12 cellular contexts compared by ENCODE assay signal in genomic region chr15:30376375-30377081, GRCh38. TPM values are rescaled to one million over a fixed set of nuclear protein-coding genes. Genes with fewer than 3 reads are reported as not detected.
A peak's percentile ranks its signal among the peaks of the same experiment; 100 is the strongest.
DNase-seq lines count a peak whose midpoint lies in the region; ATAC-seq, FAIRE-seq and TF ChIP-seq lines count a peak whose summit lies in the region.
"Not testable (repeated sequence)": the region's sequence is repeated elsewhere in the genome, so short reads cannot be mapped to it uniquely, and the experiment has no call there.
"Had no signal": no experiment of that assay in that cellular context is flagged by ENCODE, and none has a peak within 500 bp of the region (broad histone marks: within the 10 kb centered on the region; RNA-seq: fewer than 3 reads in every experiment).

No MANE protein-coding gene starts in this region.

- not testable (repeated sequence) for H3K4me2 ChIP-seq in A549; HCT116 (ENCODE audit: low read length); K562 (ENCODE audit: insufficient read depth, low read length); HepG2 (ENCODE audit: low read depth, low read length)

- H3K9me1 ChIP-seq in K562 (ENCODE audit: control insufficient read depth, insufficient read depth, low read length), result not testable (repeated sequence)

- POLR2A ChIA-PET in A549 (lab: Yijun Ruan, JAX); HCT116 (lab: Charles Lee); K562 (lab: Yijun Ruan, JAX); HepG2 (lab: Yijun Ruan, JAX): not testable (repeated sequence)

- TF ChIP-seq RAD21 in A549 (conservative IDR thresholded peaks at IDR 0.05 in 1 of 2, IDR thresholded peaks at IDR 0.05 in 1 of 2); HCT116 (IDR thresholded peaks at IDR 0.05; ENCODE audit: low read depth); K562 (CRISPR knock-in tag; conservative IDR thresholded peaks at IDR 0.05 in 1 of 2, IDR thresholded peaks at IDR 0.05 in 1 of 2); HepG2 (CRISPR knock-in tag; IDR thresholded peaks at IDR 0.05): not testable (repeated sequence)

- in situ Hi-C loops in K562 (cut with MboI), result loop anchor here (5.0 kb wide), 1 partner anchor 1776 kb away; no protein-coding TSS in a partner anchor
- in situ Hi-C loops in HepG2 (cut with HindIII; ENCODE audit: extremely low pct_ligation_motif_present, low pct_unique_long_range_greater_than_20kb), result not testable (repeated sequence)

- not testable (repeated sequence) for DNase-seq in A549 (ENCODE audit: low read depth in 1 of 2, low spot score in 1 of 2); HCT116 (ENCODE audit: low read depth, low spot score); RWPE2 (ENCODE audit: low spot score); K562 (ENCODE audit: extremely low read depth in 1 of 4, low spot score in 3 of 4); HepG2 (ENCODE audit: low spot score); aorta

- ATAC-seq in A549, result peak; percentile 68 to 83
- peak; percentile 65; the same call in 1 of the 2 replicates for ATAC-seq in HCT116
- ATAC-seq in RWPE2 (ENCODE audit: low read depth), result peak; percentile 44; the same call in 2 of the 3 replicates
- peak; percentile 66 for ATAC-seq in K562
- ATAC-seq in HepG2, result peak; percentile 88
- ATAC-seq in aorta (ENCODE audit: low FRiP score), result peak; percentile 22

- not testable (repeated sequence) for H3K9me2 ChIP-seq in HCT116 (ENCODE audit: insufficient read depth)

- not testable (repeated sequence) for H3K4me1 ChIP-seq in A549; HCT116 (ENCODE audit: control insufficient read depth in 1 of 2, insufficient read depth in 2 of 2, low read length in 2 of 2); RWPE2 (ENCODE audit: insufficient read depth, poor library complexity, severe bottlenecking); K562 (replicated peaks in 1 of 2; ENCODE audit: control insufficient read depth in 2 of 2, insufficient read depth in 2 of 2, low read length in 2 of 2); HepG2 (ENCODE audit: insufficient read depth, low read length); aorta (ENCODE audit: control insufficient read depth in 1 of 2, insufficient read depth in 2 of 2, low read length in 2 of 2)

- not testable (repeated sequence) for FAIRE-seq in A549 (lab: Jason Lieb, UNC); HepG2 (lab: Jason Lieb, UNC)
- peak; percentile 37 for FAIRE-seq in K562 (lab: Jason Lieb, UNC)

- CTCF ChIA-PET in A549 (lab: Yijun Ruan, JAX); HCT116 (lab: Charles Lee); K562 (lab: Yijun Ruan, JAX; ENCODE audit: low intra/inter-chr PET ratio); HepG2 (lab: Yijun Ruan, JAX; ENCODE audit: low intra/inter-chr PET ratio, low total read pairs): not testable (repeated sequence)

- not testable (repeated sequence) for H3K9me3 ChIP-seq in A549; HCT116 (ENCODE audit: control insufficient read depth in 1 of 2, insufficient read depth in 1 of 2, low read depth in 1 of 2, low read length in 2 of 2); RWPE2 (ENCODE audit: severe bottlenecking); K562 (replicated peaks; ENCODE audit: control insufficient read depth, insufficient read depth, low read depth, low read length); HepG2 (ENCODE audit: low read length); aorta (ENCODE audit: control insufficient read depth, low read length)

- H3K27ac ChIP-seq in A549; HCT116 (ENCODE audit: low read depth, low read length); RWPE2 (ENCODE audit: poor library complexity, severe bottlenecking); K562 (ENCODE audit: extremely low read depth, low read depth, low read length); HepG2 (ENCODE audit: extremely low read length, insufficient read depth, low read length); aorta (ENCODE audit: low read depth in 1 of 2, low read length in 2 of 2): not testable (repeated sequence)

- H3K36me3 ChIP-seq in HCT116 (ENCODE audit: control insufficient read depth in 1 of 2, insufficient read depth in 2 of 2, low read length in 2 of 2); RWPE2 (ENCODE audit: low read depth); K562 (ENCODE audit: control insufficient read depth, insufficient read depth, low read length); HepG2 (replicated peaks in 1 of 2; ENCODE audit: control insufficient read depth in 1 of 2, insufficient read depth in 2 of 2, low read length in 2 of 2); aorta (ENCODE audit: control insufficient read depth in 1 of 2, insufficient read depth in 2 of 2, low read length in 1 of 2): not testable (repeated sequence)

- not testable (repeated sequence) for H3K4me3 ChIP-seq in A549; HCT116 (replicated peaks in 1 of 2; ENCODE audit: low read depth in 1 of 2, low read length in 2 of 2); RWPE2 (ENCODE audit: severe bottlenecking); K562; HepG2 (replicated peaks in 1 of 3; ENCODE audit: insufficient read depth in 1 of 3, low read depth in 2 of 3, low read length in 3 of 3); aorta (ENCODE audit: low read length in 2 of 2)

- TF ChIP-seq POLR2A in A549 (IDR thresholded peaks at IDR 0.05; ENCODE audit: low read length); HCT116 (IDR thresholded peaks at IDR 0.05; ENCODE audit: borderline replicate concordance, extremely low read depth, insufficient read depth, insufficient read length); K562 (conservative IDR thresholded peaks at IDR 0.05); HepG2 (IDR thresholded peaks at IDR 0.05; ENCODE audit: insufficient read depth in 1 of 2, low read depth in 2 of 2, low read length in 2 of 2): not testable (repeated sequence)

- H3K27me3 ChIP-seq in HCT116 (ENCODE audit: insufficient read depth, low read length); RWPE2 (ENCODE audit: insufficient read depth, poor library complexity, severe bottlenecking); K562 (ENCODE audit: control insufficient read depth in 2 of 2, insufficient read depth in 2 of 2, low read length in 2 of 2); HepG2 (ENCODE audit: control insufficient read depth in 1 of 2, insufficient read depth in 2 of 2, low read length in 2 of 2); aorta (ENCODE audit: control insufficient read depth in 1 of 2, insufficient read depth in 2 of 2, low read length in 1 of 2): not testable (repeated sequence)

- H2AFZ ChIP-seq in HCT116 (ENCODE audit: low read depth, low read length, poor library complexity, severe bottlenecking); K562 (ENCODE audit: low read depth, low read length); HepG2 (ENCODE audit: low read length): not testable (repeated sequence)

- RAD21 ChIA-PET in HCT116 (lab: Charles Lee; ENCODE audit: low non-redundant PET in 1 of 2, low total read pairs in 2 of 2, uncharacterized antibody in 2 of 2, unreplicated experiment in 2 of 2), result not testable (repeated sequence)

- no CpG with 5 or more reads among the region's 17 CpGs for WGBS in A549 (ENCODE audit: missing lambda C conversion rate)
- no CpG with 5 or more reads among the region's 17 CpGs for WGBS in K562 (ENCODE audit: insufficient coverage, low coverage, missing lambda C conversion rate)
- no CpG with 5 or more reads among the region's 17 CpGs for WGBS in HepG2 (ENCODE audit: low lambda C conversion rate)
- WGBS in aorta, 2 donors, result no CpG with 5 or more reads among the region's 17 CpGs

- H4K20me1 ChIP-seq in HCT116 (ENCODE audit: insufficient read depth); K562 (replicated peaks; ENCODE audit: control insufficient read depth, insufficient read depth, low read length); HepG2 (ENCODE audit: insufficient read depth, low read length): not testable (repeated sequence)

- not testable (repeated sequence) for H3K79me2 ChIP-seq in HCT116 (ENCODE audit: insufficient read depth, low read length); K562 (ENCODE audit: control insufficient read depth, insufficient read depth, low read length); HepG2 (ENCODE audit: insufficient read depth, low read length)

- TF ChIP-seq EP300 in A549 (IDR thresholded peaks at IDR 0.05); K562 (IDR thresholded peaks at IDR 0.05; ENCODE audit: low read length); HepG2 (IDR thresholded peaks at IDR 0.05; ENCODE audit: low read depth in 2 of 2, low read length in 2 of 2); HepG2 (CRISPR knock-in tag; IDR thresholded peaks at IDR 0.05; ENCODE audit: borderline replicate concordance): not testable (repeated sequence)

- not testable (repeated sequence) for H3K9ac ChIP-seq in HCT116 (ENCODE audit: low read length); K562 (ENCODE audit: insufficient read depth in 1 of 2, low read depth in 2 of 2, low read length in 2 of 2); HepG2 (ENCODE audit: insufficient read depth, low read depth, low read length)

- intact Hi-C loops in HCT116 (cut with micrococcal nuclease); K562 (cut with micrococcal nuclease); HepG2 (cut with micrococcal nuclease; ENCODE audit: unreplicated experiment); aorta (cut with DNase I): not testable (repeated sequence)

- not testable (repeated sequence) for BruUV-seq in HCT116 (replicated peaks; lab: Mats Ljungman, UMichigan); K562 (replicated peaks; lab: Mats Ljungman, UMichigan); HepG2 (replicated peaks; lab: Mats Ljungman, UMichigan)

- TF ChIP-seq CTCF in A549 (IDR thresholded peaks at IDR 0.05); HCT116 (IDR thresholded peaks at IDR 0.05 in 2 of 3, conservative IDR thresholded peaks at IDR 0.05 in 1 of 3; ENCODE audit: borderline replicate concordance in 1 of 3, insufficient read depth in 1 of 3, low read depth in 2 of 3, low read length in 2 of 3); RWPE2 (IDR thresholded peaks at IDR 0.05; ENCODE audit: poor library complexity, severe bottlenecking); K562 (IDR thresholded peaks at IDR 0.05 in 2 of 3, conservative IDR thresholded peaks at IDR 0.05 in 1 of 3; ENCODE audit: insufficient read depth in 2 of 3, low read depth in 1 of 3, low read length in 3 of 3); HepG2 (CRISPR knock-in tag; IDR thresholded peaks at IDR 0.05): not testable (repeated sequence)

RNA-seq across cellular contexts. Expression of gene CHRFAM7A, which starts 16.8 kb away (rescaled TPM):
- polyA plus RNA-seq in A549 (2011; rRNA removed) (7.0 and 8.0 TPM in 2 replicates), A549 (2017; fragmentation: RNase III; extraction: RNeasy Plus Mini Kit Qiagen cat#74134 plus additional on column Dnase treatment) (4.1 to 6.6 TPM (median 5.1 TPM) in 3 replicates), K562 (2011; rRNA removed) (not detected in 2 replicates), K562 (2014; fragmentation: Illumina TruSeq; extraction: Trizol) (not detected in 2 replicates), K562 (2014; fragmentation: Nextera tagmentation; extraction: Ambion mirVana) (not detected), K562 (2014; rRNA removed) (0.93 TPM in 1 of 2 replicates, not detected in the other), HepG2 (2011; rRNA removed) (1.7 and 2.7 TPM in 2 replicates), aorta (1 to 10 TPM; 3.1 to 5.3 TPM)
- 3.0 and 4.4 TPM in 2 replicates for polyA plus RNA-seq in A549 (2012; cell fraction: cytosol; rRNA removed)
- polyA plus RNA-seq in A549 (2012; cell fraction: nucleus; rRNA removed), result 10.2 and 12.6 TPM in 2 replicates
- 9.6 and 10.0 TPM in 2 replicates for polyA minus RNA-seq in A549 (2011; rRNA and poly(A)+ RNA removed)
- total RNA-seq in HCT116 (2021; ENCODE audit: unreplicated experiment) (7.4 TPM), K562 (2014; rRNA removed) (not detected in 2 replicates), K562 (2014; rRNA removed; fragmentation: Illumina TruSeq; extraction: Trizol) (not detected in 2 replicates), K562 (2015; rRNA removed; fragmentation: Illumina TruSeq; extraction: Trizol) (not detected in 2 replicates), K562 (2021) (not detected in 2 replicates), HepG2 (2016; rRNA removed; fragmentation: Illumina TruSeq; extraction: Trizol) (1.1 and 1.2 TPM in 2 replicates), aorta (10 to 100 TPM; 11.9 to 13.2 TPM)
- polyA plus RNA-seq in HCT116 (2012), result 0.98 and 2.1 TPM in 2 replicates
- not detected in 2 replicates for total RNA-seq in K562 (2011; cell fraction: chromatin; rRNA removed; ENCODE audit: low replicate concordance)
- total RNA-seq in K562 (2011; cell fraction: nucleolus; rRNA removed), result not detected in 2 replicates
- not detected in 2 replicates for total RNA-seq in K562 (2011; cell fraction: nucleoplasm; rRNA removed)
- not detected in 2 replicates for polyA plus RNA-seq in K562 (2011; cell fraction: cytosol; rRNA removed)
- polyA plus RNA-seq in K562 (2011; cell fraction: nucleus; rRNA removed), result not detected in 2 replicates
- 0.04 TPM in 1 of 2 replicates, not detected in the other for polyA plus RNA-seq in K562 (2012)
- 0.67 TPM in 1 of 2 replicates, not detected in the other for polyA minus RNA-seq in K562 (2011; rRNA and poly(A)+ RNA removed)
- not detected in 2 replicates for polyA minus RNA-seq in K562 (2011; cell fraction: cytosol; rRNA and poly(A)+ RNA removed)
- polyA minus RNA-seq in K562 (2011; cell fraction: nucleus; rRNA and poly(A)+ RNA removed), result 0.67 and 1.2 TPM in 2 replicates
- total RNA-seq in HepG2 (2016; cell fraction: cytosol; rRNA removed; fragmentation: Illumina TruSeq; extraction: Trizol; ENCODE audit: low read depth), result 0.10 and 0.18 TPM in 2 replicates
- total RNA-seq in HepG2 (2016; cell fraction: insoluble cytoplasmic fraction; rRNA removed; fragmentation: Illumina TruSeq; extraction: Trizol), result 0.71 and 1.1 TPM in 2 replicates
- 0.69 and 0.96 TPM in 2 replicates for total RNA-seq in HepG2 (2016; cell fraction: membrane; rRNA removed; fragmentation: Illumina TruSeq; extraction: Trizol)
- total RNA-seq in HepG2 (2016; cell fraction: nucleus; rRNA removed; fragmentation: Illumina TruSeq; extraction: Trizol), result 1.3 and 2.4 TPM in 2 replicates
- polyA plus RNA-seq in HepG2 (2011; cell fraction: cytosol; rRNA removed), result 1.1 and 1.9 TPM in 2 replicates
- 1.2 and 1.6 TPM in 2 replicates for polyA plus RNA-seq in HepG2 (2011; cell fraction: nucleus; rRNA removed)
- 0.87 and 1.0 TPM in 2 replicates for polyA plus RNA-seq in HepG2 (2012)
- polyA plus RNA-seq in HepG2 (2016; cell fraction: cytosol; fragmentation: Illumina TruSeq; extraction: Trizol; ENCODE audit: low read depth), result 0.37 and 0.75 TPM in 2 replicates
- 0.91 and 1.3 TPM in 2 replicates for polyA plus RNA-seq in HepG2 (2016; cell fraction: insoluble cytoplasmic fraction; fragmentation: Illumina TruSeq; extraction: Trizol; ENCODE audit: low read depth)
- polyA plus RNA-seq in HepG2 (2016; cell fraction: membrane; fragmentation: Illumina TruSeq; extraction: Trizol; ENCODE audit: low read depth), result 0.71 and 1.0 TPM in 2 replicates
- 1.5 and 2.3 TPM in 2 replicates for polyA plus RNA-seq in HepG2 (2016; cell fraction: nucleus; fragmentation: Illumina TruSeq; extraction: Trizol; ENCODE audit: insufficient read depth, low read depth)
- 2.4 and 2.9 TPM in 2 replicates for polyA minus RNA-seq in HepG2 (2011; rRNA and poly(A)+ RNA removed; ENCODE audit: low replicate concordance)
- 1.3 and 1.6 TPM in 2 replicates for polyA minus RNA-seq in HepG2 (2011; cell fraction: cytosol; rRNA and poly(A)+ RNA removed)
- 4.4 and 8.0 TPM in 2 replicates for polyA minus RNA-seq in HepG2 (2011; cell fraction: nucleus; rRNA and poly(A)+ RNA removed)
- total RNA-seq: A172; A673; CD8-positive, alpha-beta memory T cell; G401 had no signal
- polyA plus RNA-seq: CD4-positive, alpha-beta memory T cell; CD8-positive, alpha-beta memory T cell had no signal

RNA-seq across cellular contexts. Expression of gene GOLGA8R, which starts 37.5 kb away (rescaled TPM):
- 0.56 and 1.0 TPM in 2 replicates for polyA plus RNA-seq in A549 (2011; rRNA removed)
- polyA plus RNA-seq in A549 (2012; cell fraction: cytosol; rRNA removed), result 0.10 and 0.16 TPM in 2 replicates
- 0.86 and 0.89 TPM in 2 replicates for polyA plus RNA-seq in A549 (2012; cell fraction: nucleus; rRNA removed)
- polyA plus RNA-seq in A549 (2017; fragmentation: RNase III; extraction: RNeasy Plus Mini Kit Qiagen cat#74134 plus additional on column Dnase treatment), result 0.49 to 0.56 TPM (median 0.50 TPM) in 3 replicates
- polyA minus RNA-seq in A549 (2011; rRNA and poly(A)+ RNA removed), result 0.39 and 1.1 TPM in 2 replicates
- total RNA-seq in HCT116 (2021; ENCODE audit: unreplicated experiment), result 0.57 TPM
- 0.55 and 0.59 TPM in 2 replicates for polyA plus RNA-seq in HCT116 (2012)
- 0.62 and 0.67 TPM in 2 replicates for total RNA-seq in K562 (2011; cell fraction: chromatin; rRNA removed; ENCODE audit: low replicate concordance)
- total RNA-seq in K562 (2011; cell fraction: nucleolus; rRNA removed), result 0.17 and 0.39 TPM in 2 replicates
- 0.29 and 0.69 TPM in 2 replicates for total RNA-seq in K562 (2011; cell fraction: nucleoplasm; rRNA removed)
- total RNA-seq in K562 (2014; rRNA removed), result 0.04 TPM in 1 of 2 replicates, not detected in the other
- 0.10 TPM in 1 of 2 replicates, not detected in the other for total RNA-seq in K562 (2014; rRNA removed; fragmentation: Illumina TruSeq; extraction: Trizol)
- total RNA-seq in K562 (2015; rRNA removed; fragmentation: Illumina TruSeq; extraction: Trizol), result 0.07 TPM in 1 of 2 replicates, not detected in the other
- 0.04 and 0.11 TPM in 2 replicates for total RNA-seq in K562 (2021)
- polyA plus RNA-seq in K562 (2011; rRNA removed), result 0.05 TPM in 1 of 2 replicates, not detected in the other
- polyA plus RNA-seq in K562 (2011; cell fraction: cytosol; rRNA removed), result not detected in 2 replicates
- 0.23 and 0.38 TPM in 2 replicates for polyA plus RNA-seq in K562 (2011; cell fraction: nucleus; rRNA removed)
- polyA plus RNA-seq in K562 (2012), result 0.09 and 0.50 TPM in 2 replicates
- 0.12 TPM in 1 of 2 replicates, not detected in the other for polyA plus RNA-seq in K562 (2014; fragmentation: Illumina TruSeq; extraction: Trizol)
- polyA plus RNA-seq in K562 (2014; fragmentation: Nextera tagmentation; extraction: Ambion mirVana), result under 1 TPM in 1 of 2 experiments, not detected in 1; 0.01 TPM
- polyA plus RNA-seq in K562 (2014; rRNA removed), result 0.04 and 0.36 TPM in 2 replicates
- 0.21 TPM in 1 of 2 replicates, not detected in the other for polyA minus RNA-seq in K562 (2011; rRNA and poly(A)+ RNA removed)
- not detected in 2 replicates for polyA minus RNA-seq in K562 (2011; cell fraction: cytosol; rRNA and poly(A)+ RNA removed)
- not detected in 2 replicates for polyA minus RNA-seq in K562 (2011; cell fraction: nucleus; rRNA and poly(A)+ RNA removed)
- total RNA-seq in HepG2 (2016; rRNA removed; fragmentation: Illumina TruSeq; extraction: Trizol), result 0.09 TPM in 1 of 2 replicates, not detected in the other
- not detected in 2 replicates for total RNA-seq in HepG2 (2016; cell fraction: cytosol; rRNA removed; fragmentation: Illumina TruSeq; extraction: Trizol; ENCODE audit: low read depth)
- not detected in 2 replicates for total RNA-seq in HepG2 (2016; cell fraction: insoluble cytoplasmic fraction; rRNA removed; fragmentation: Illumina TruSeq; extraction: Trizol)
- 0.12 TPM in 1 of 2 replicates, not detected in the other for total RNA-seq in HepG2 (2016; cell fraction: membrane; rRNA removed; fragmentation: Illumina TruSeq; extraction: Trizol)
- total RNA-seq in HepG2 (2016; cell fraction: nucleus; rRNA removed; fragmentation: Illumina TruSeq; extraction: Trizol), result not detected in 2 replicates
- polyA plus RNA-seq in HepG2 (2011; rRNA removed), result 0.08 and 0.12 TPM in 2 replicates
- 0.03 TPM in 1 of 2 replicates, not detected in the other for polyA plus RNA-seq in HepG2 (2011; cell fraction: cytosol; rRNA removed)
- polyA plus RNA-seq in HepG2 (2011; cell fraction: nucleus; rRNA removed), result 1.0 and 1.4 TPM in 2 replicates
- polyA plus RNA-seq in HepG2 (2012), result 0.29 and 0.86 TPM in 2 replicates
- not detected in 2 replicates for polyA plus RNA-seq in HepG2 (2016; cell fraction: cytosol; fragmentation: Illumina TruSeq; extraction: Trizol; ENCODE audit: low read depth)
- polyA plus RNA-seq in HepG2 (2016; cell fraction: insoluble cytoplasmic fraction; fragmentation: Illumina TruSeq; extraction: Trizol; ENCODE audit: low read depth), result not detected in 2 replicates
- polyA plus RNA-seq in HepG2 (2016; cell fraction: membrane; fragmentation: Illumina TruSeq; extraction: Trizol; ENCODE audit: low read depth), result not detected in 2 replicates
- 0.29 TPM in 1 of 2 replicates, not detected in the other for polyA plus RNA-seq in HepG2 (2016; cell fraction: nucleus; fragmentation: Illumina TruSeq; extraction: Trizol; ENCODE audit: insufficient read depth, low read depth)
- polyA minus RNA-seq in HepG2 (2011; rRNA and poly(A)+ RNA removed; ENCODE audit: low replicate concordance), result 0.06 and 0.65 TPM in 2 replicates
- not detected in 2 replicates for polyA minus RNA-seq in HepG2 (2011; cell fraction: cytosol; rRNA and poly(A)+ RNA removed)
- 0.64 and 1.2 TPM in 2 replicates for polyA minus RNA-seq in HepG2 (2011; cell fraction: nucleus; rRNA and poly(A)+ RNA removed)
- total RNA-seq in aorta, result 10 to 100 TPM in 1 of 2 donors, 1 to 10 TPM in 1; 6.4 to 16.0 TPM
- polyA plus RNA-seq in aorta, result 1 to 10 TPM; 2.1 to 6.8 TPM
- total RNA-seq: Daoy, G401 had no signal
- polyA plus RNA-seq: CD8-positive, alpha-beta memory T cell had no signal

Comparison
In these comparisons a context has a peak if more than half of its experiments do, and no peak if none do; other contexts are left out.
1. ATAC-seq: peak in every context shown above with its lines; median percentile 88 in HepG2; 76 in A549; 66 in K562; 65 in HCT116; 44 in RWPE2; 22 in aorta.